Comparison of ENCODE assay signal across 8 cellular contexts in genomic region chr20:2663887-2664719, GRCh38. TPM values are rescaled to one million over a fixed set of nuclear protein-coding genes. Genes with fewer than 3 reads are reported as not detected.
DNase-seq lines count a peak whose midpoint lies in the region; ATAC-seq and TF ChIP-seq lines count a peak whose summit lies in the region.

TSS of gene IDH3B (minus strand) at chr20:2664216. CDS start at chr20:2664188, 28 bp downstream.

- TSS peak; percentile 100 for BruUV-seq in Panc1 (replicated peaks; lab: Mats Ljungman, UMichigan)

- peak within 1 kb of the TSS; percentile 50 for H3K9ac ChIP-seq in muscle layer of colon (ENCODE audit: low read length)

- intact Hi-C loops in Panc1 (cut with micrococcal nuclease; ENCODE audit: unreplicated experiment): no loop called here

- H3K27ac ChIP-seq in Panc1 (ENCODE audit: low read length): peak within 1 kb of the TSS; percentile 99
- H3K27ac ChIP-seq in esophagus (ENCODE audit: low read depth in 2 of 2, low read length in 1 of 2): peak within 1 kb of the TSS; percentile 75 to 92
- peak within 1 kb of the TSS; percentile 94 for H3K27ac ChIP-seq in muscle layer of colon (ENCODE audit: low read depth, low read length)

- TF ChIP-seq CTCF in Panc1 (IDR thresholded peaks at IDR 0.05): no peak

- POLR2A ChIA-PET in Panc1 (lab: Charles Lee): interaction anchor here (0.7 to 0.8 kb wide), 2 partner anchors 11 to 140 kb away, joined by 3 to 11 read pairs; no protein-coding TSS in a partner anchor

- in situ Hi-C loops in KBM-7 (cut with MboI; ENCODE audit: low pct_unique_long_range_greater_than_20kb, low sequenced_read_pairs): no loop called here
- in situ Hi-C loops in Panc1 (cut with HindIII; ENCODE audit: low pct_unique_long_range_greater_than_20kb, low sequenced_read_pairs): no loop called here

- peaks cover 20% of the 10 kb centered on the region for H3K4me1 Mint-ChIP-seq in activated T-cell treated with anti-CD3 and anti-CD28 coated beads, Interleukin-2, amount 50 U/mL, for 4 hours (ENCODE audit: low read depth)

- H3K4me3 ChIP-seq in Panc1 (ENCODE audit: low read depth in 2 of 2, low read length in 2 of 2) (peak within 1 kb of the TSS; percentile 65 to 97), esophagus (ENCODE audit: low read depth in 1 of 2, low read length in 2 of 2) (peak within 1 kb of the TSS; percentile 65 to 98), muscle layer of colon (ENCODE audit: low read depth in 1 of 2, low read length in 2 of 2) (peak within 1 kb of the TSS; percentile 79 to 92)

- H3K9me3 ChIP-seq in Panc1 (ENCODE audit: control insufficient read depth, insufficient read depth, low read depth, low read length) (no peaks in the 10 kb centered on the region), esophagus (ENCODE audit: control insufficient read depth in 2 of 2, insufficient read depth in 1 of 2, low read depth in 1 of 2, low read length in 1 of 2) (no peaks in the 10 kb centered on the region), muscle layer of colon (ENCODE audit: low read length) (no peaks in the 10 kb centered on the region)

- CTCF ChIA-PET in Panc1 (lab: Charles Lee): interaction anchor here (0.6 kb wide), 1 partner anchor 87 kb away, joined by 10 read pairs; no protein-coding TSS in a partner anchor

- H3K36me3 ChIP-seq in Panc1 (ENCODE audit: control insufficient read depth, insufficient read depth, low read length): peaks cover 9% of the 10 kb centered on the region; the same call in 1 of the 2 replicates
- peaks cover 10 to 18% of the 10 kb centered on the region in 2 donors for H3K36me3 ChIP-seq in esophagus (ENCODE audit: control insufficient read depth in 2 of 2, insufficient read depth in 2 of 2, low read length in 1 of 2)
- H3K36me3 ChIP-seq in muscle layer of colon (ENCODE audit: insufficient read depth, low read length): peaks cover 33% of the 10 kb centered on the region

- no peaks in the 10 kb centered on the region for H3K27me3 Mint-ChIP-seq in activated T-cell treated with anti-CD3 and anti-CD28 coated beads, Interleukin-2, amount 50 U/mL, for 4 hours (ENCODE audit: low read depth)

- 5 to 8% methylated on average over 49 of the region's 49 CpGs for WGBS in esophagus, 2 donors

- H3K36me3 Mint-ChIP-seq in activated T-cell treated with anti-CD3 and anti-CD28 coated beads, Interleukin-2, amount 50 U/mL, for 4 hours (ENCODE audit: insufficient read depth): peaks cover 17% of the 10 kb centered on the region

- H3K4me1 ChIP-seq in Panc1 (ENCODE audit: control insufficient read depth, insufficient read depth, low read length) (peaks cover 9% of the 10 kb centered on the region), esophagus (ENCODE audit: control insufficient read depth in 2 of 2, insufficient read depth in 2 of 2, low read length in 1 of 2) (peaks cover 0 to 6% of the 10 kb centered on the region in 2 donors), muscle layer of colon (ENCODE audit: insufficient read depth, low read length) (peaks cover 14% of the 10 kb centered on the region)

- peaks cover 3% of the 10 kb centered on the region for H3K9me3 Mint-ChIP-seq in activated T-cell treated with anti-CD3 and anti-CD28 coated beads, Interleukin-2, amount 50 U/mL, for 4 hours

- H3K4me3 Mint-ChIP-seq in activated T-cell treated with anti-CD3 and anti-CD28 coated beads, Interleukin-2, amount 50 U/mL, for 4 hours: peak within 1 kb of the TSS; percentile 89

- no peaks in the 10 kb centered on the region for H3K27me3 ChIP-seq in Panc1 (ENCODE audit: control insufficient read depth, insufficient read depth, low read length)
- peaks cover 0 to 3% of the 10 kb centered on the region in 2 donors for H3K27me3 ChIP-seq in esophagus (ENCODE audit: control insufficient read depth in 1 of 2, insufficient read depth in 2 of 2, low read length in 2 of 2)
- no peaks in the 10 kb centered on the region for H3K27me3 ChIP-seq in muscle layer of colon (ENCODE audit: control insufficient read depth in 1 of 2, insufficient read depth in 2 of 2, low read length in 2 of 2)

- ATAC-seq in GM21576 (IDR thresholded peaks at IDR 0.05; ENCODE audit: unreplicated experiment) (peak; percentile 89), Panc1 (peak; percentile 97)
- ATAC-seq in activated T-cell treated with anti-CD3 and anti-CD28 coated beads, Interleukin-2, amount 50 U/mL, for 4 hours: peak; percentile 92 to 95

- DNase-seq in DMS114 treated with DMSO at 0.1 percent for 48 hours (lab: John Stamatoyannopoulos, UW; ENCODE audit: unreplicated experiment) (peak; percentile 87), KBM-7 (peak; percentile 96), Panc1 (ENCODE audit: low read depth, low spot score) (no peak)
- peak; percentile 84 for DNase-seq in activated T-cell treated with anti-CD3 and anti-CD28 coated beads, Interleukin-2, amount 50 U/mL, for 4 hours
- DNase-seq in stimulated activated CD8-positive, alpha-beta memory T cell treated with anti-CD3 and anti-CD28 coated beads, Interleukin-7, amount 100 ng/mL, for 24 hours (ENCODE audit: low read depth): peak; percentile 85

RNA-seq across cellular contexts. Expression of gene IDH3B, which starts in this region (rescaled TPM):
- total RNA-seq in Panc1 (2021; ENCODE audit: unreplicated experiment): 135 TPM
- 146 TPM for polyA plus RNA-seq in Panc1 (2012; ENCODE audit: insufficient read length)
- total RNA-seq in activated T-cell treated with anti-CD3 and anti-CD28 coated beads, Interleukin-2, amount 50 U/mL, for 4 hours: 100 to 1,000 TPM; 150 to 160 (median 158) TPM
- 10 to 100 TPM; 58.8 to 89.2 TPM for polyA plus RNA-seq in esophagus
